In genomic region chr2:20215183-20216040, GRCh38 we compare ENCODE assay signal across 1 cellular context.
TF ChIP-seq lines count a peak whose summit lies in the region.

No MANE protein-coding gene starts in this region.

TF ChIP-seq in HepG2, 621 proteins besides CTCF, POLR2A, EP300 and RAD21 (continued from another document):
- TF ChIP-seq DBP (CRISPR knock-in tag; IDR thresholded peaks at IDR 0.05; ENCODE audit: not compliant biosample characterization) (no peak), NRL (CRISPR knock-in tag; IDR thresholded peaks at IDR 0.05; ENCODE audit: borderline replicate concordance) (peak; percentile 73), XRCC5 (optimal IDR thresholded peaks at IDR 0.05; ENCODE audit: low read length) (peak; percentile 91), MED1 (CRISPR knock-in tag; IDR thresholded peaks at IDR 0.05) (peak; percentile 93), RBFOX2 (IDR thresholded peaks at IDR 0.05; ENCODE audit: low read depth, low read length) (0 out of 2 replicates have a peak, but pooled peaks have one; percentile 28), LRRFIP1 (CRISPR knock-in tag; conservative IDR thresholded peaks at IDR 0.05) (no peak), RFX1 (IDR thresholded peaks at IDR 0.05) (no peak), NCOA2 (CRISPR knock-in tag; IDR thresholded peaks at IDR 0.05) (peak; percentile 86), ZNF629 (CRISPR knock-in tag; conservative IDR thresholded peaks at IDR 0.05) (peak; percentile 98), ELF4 (CRISPR knock-in tag; IDR thresholded peaks at IDR 0.05; ENCODE audit: borderline replicate concordance) (no peak), MED13 (CRISPR knock-in tag; IDR thresholded peaks at IDR 0.05) (no peak; the same call in 1 of the 2 replicates), ZNF567 (CRISPR knock-in tag; IDR thresholded peaks at IDR 0.05; ENCODE audit: borderline replicate concordance) (peak; percentile 61; the same call in 1 of the 2 replicates), ZNF232 (CRISPR knock-in tag; IDR thresholded peaks at IDR 0.05; ENCODE audit: borderline replicate concordance) (no peak), RERE (CRISPR knock-in tag; IDR thresholded peaks at IDR 0.05; ENCODE audit: low read depth) (peak; percentile 73), SOX13 (IDR thresholded peaks at IDR 0.05) (no peak), SOX13 (CRISPR knock-in tag; conservative IDR thresholded peaks at IDR 0.05 in 1 of 2, IDR thresholded peaks at IDR 0.05 in 1 of 2) (peak in 1 of 2 experiments; percentile 85; a peak in 2 of 4 replicates), KMT2A (CRISPR knock-in tag; IDR thresholded peaks at IDR 0.05) (peak; percentile 52), CREM (IDR thresholded peaks at IDR 0.05) (peak; percentile 87), CREM (CRISPR knock-in tag; IDR thresholded peaks at IDR 0.05) (no peak), KDM4B (CRISPR knock-in tag; IDR thresholded peaks at IDR 0.05) (no peak), ZBTB7B (CRISPR knock-in tag; IDR thresholded peaks at IDR 0.05) (peak; percentile 97), UBTF (CRISPR knock-in tag; IDR thresholded peaks at IDR 0.05) (peak; percentile 84), HNF4G (IDR thresholded peaks at IDR 0.05; ENCODE audit: borderline replicate concordance, low read depth, low read length) (peak; percentile 98), HNF4G (CRISPR knock-in tag; IDR thresholded peaks at IDR 0.05; ENCODE audit: borderline replicate concordance, low read depth) (peak; percentile 98; the same call in 1 of the 2 replicates), TFDP1 (CRISPR knock-in tag; IDR thresholded peaks at IDR 0.05; ENCODE audit: borderline replicate concordance) (peak; percentile 55; the same call in 1 of the 2 replicates)
